In genomic region chr17:82433560-82434215, GRCh38 we compare ENCODE assay signal across 20 cellular contexts. TPM values are rescaled to one million over a fixed set of nuclear protein-coding genes. Genes with fewer than 3 reads are reported as not detected.
A peak's percentile ranks its signal among the peaks of the same experiment; 100 is the strongest.
DNase-seq lines count a peak whose midpoint lies in the region; ATAC-seq and TF ChIP-seq lines count a peak whose summit lies in the region.
"Had no signal": no experiment of that assay in that cellular context is flagged by ENCODE, and none has a peak within 500 bp of the region (broad histone marks: within the 10 kb centered on the region; RNA-seq: fewer than 3 reads in every experiment).

No MANE protein-coding gene starts in this region.

- 88 to 94% (median 89%) methylated on average over 25 to 32 of the region's 32 CpGs for WGBS in stomach, 5 donors
- whole genome bisulfite sequencing in body of pancreas, 2 donors = 86 to 90% methylated on average over 18 to 24 of the region's 32 CpGs

- H3K36me3 ChIP-seq in stomach (peaks cover 4 to 72% (median 52%) of the 10 kb centered on the region in 4 donors), body of pancreas (replicated peaks in 1 of 2; ENCODE audit: insufficient read depth in 1 of 2, low read depth in 2 of 2) (no peaks in the 10 kb centered on the region)
- H3K36me3 ChIP-seq: MG63 had no signal

- peak overlapping the region; percentile 41 for H3K27ac Mint-ChIP-seq in activated naive CD8-positive, alpha-beta T cell
- no peak overlapping the region for H3K27ac Mint-ChIP-seq in activated naive CD8-positive, alpha-beta T cell treated with anti-CD3 and anti-CD28 coated beads, Interleukin-2, amount 50 U/mL, for 24 hours
- peak overlapping the region; percentile 69 for H3K27ac Mint-ChIP-seq in dendritic cell treated with granulocyte-macrophage colony-stimulating factor and Interleukin-4, amounts not matched to agents 40 ng/mL and 50 ng/mL, for 4 days
- no peak overlapping the region for H3K27ac Mint-ChIP-seq in stimulated activated effector memory CD8-positive, alpha-beta T cell treated with anti-CD3 and anti-CD28 coated beads, Interleukin-12 subunit alpha, Interleukin-12 subunit beta, amount 100 ng/mL, for 72 hours

- intact Hi-C loops in dendritic cell treated with granulocyte-macrophage colony-stimulating factor and Interleukin-4, amounts not matched to agents 40 ng/mL and 50 ng/mL, for 4 days (cut with micrococcal nuclease) = no loop called here
- intact Hi-C loops in stomach (cut with DNase I; ENCODE audit: low total_unique reads) = no loop called here
- intact Hi-C loops in body of pancreas (cut with DNase I) = no loop called here

- H3K27ac ChIP-seq in stomach = no peak overlapping the region
- H3K27ac ChIP-seq in body of pancreas = no peak overlapping the region
- H3K27ac ChIP-seq: SK-N-MC had no signal

- no peak for ATAC-seq in activated naive CD8-positive, alpha-beta T cell treated with anti-CD3 and anti-CD28 coated beads, Interleukin-2, amount 50 U/mL, for 24 hours
- peak; percentile 42 for ATAC-seq in HG02943 (IDR thresholded peaks at IDR 0.05; ENCODE audit: low read depth, unreplicated experiment)
- no peak for ATAC-seq in stimulated activated effector memory CD8-positive, alpha-beta T cell treated with anti-CD3 and anti-CD28 coated beads, Interleukin-12 subunit alpha, Interleukin-12 subunit beta, amount 100 ng/mL, for 72 hours
- no peak for ATAC-seq in body of pancreas
- ATAC-seq: HCT116 had no signal

- H3K9me3 ChIP-seq in stomach (no peaks in the 10 kb centered on the region), body of pancreas (no peaks in the 10 kb centered on the region)
- H3K9me3 ChIP-seq: MG63, Peyer's patch had no signal

- no peak overlapping the region for H3K4me3 Mint-ChIP-seq in activated naive CD8-positive, alpha-beta T cell
- no peak overlapping the region for H3K4me3 Mint-ChIP-seq in activated naive CD8-positive, alpha-beta T cell treated with anti-CD3 and anti-CD28 coated beads, Interleukin-2, amount 50 U/mL, for 24 hours
- no peak overlapping the region for H3K4me3 Mint-ChIP-seq in dendritic cell treated with granulocyte-macrophage colony-stimulating factor and Interleukin-4, amounts not matched to agents 40 ng/mL and 50 ng/mL, for 4 days
- H3K4me3 Mint-ChIP-seq in stimulated activated effector memory CD8-positive, alpha-beta T cell treated with anti-CD3 and anti-CD28 coated beads, Interleukin-12 subunit alpha, Interleukin-12 subunit beta, amount 100 ng/mL, for 72 hours = peak overlapping the region; percentile 14

- H3K4me3 ChIP-seq in stomach = no peak overlapping the region
- H3K4me3 ChIP-seq in body of pancreas = no peak overlapping the region
- H3K4me3 ChIP-seq: MG63, Peyer's patch, SK-N-MC had no signal

- TF ChIP-seq POLR2A in stomach (IDR thresholded peaks at IDR 0.05) (no peak), body of pancreas (IDR thresholded peaks at IDR 0.05) (no peak)

- no peak for TF ChIP-seq CTCF in stomach (IDR thresholded peaks at IDR 0.05)
- TF ChIP-seq CTCF in body of pancreas (IDR thresholded peaks at IDR 0.05) = no peak

- H3K4me1 ChIP-seq in stomach (peaks cover 0 to 4% (median 0%) of the 10 kb centered on the region in 4 donors), body of pancreas (peaks cover 31% of the 10 kb centered on the region)

- no peaks in the 10 kb centered on the region for H3K27me3 Mint-ChIP-seq in activated naive CD8-positive, alpha-beta T cell
- H3K27me3 Mint-ChIP-seq in activated naive CD8-positive, alpha-beta T cell treated with anti-CD3 and anti-CD28 coated beads, Interleukin-2, amount 50 U/mL, for 24 hours = no peaks in the 10 kb centered on the region
- H3K27me3 Mint-ChIP-seq in dendritic cell treated with granulocyte-macrophage colony-stimulating factor and Interleukin-4, amounts not matched to agents 40 ng/mL and 50 ng/mL, for 4 days = no peaks in the 10 kb centered on the region
- H3K27me3 Mint-ChIP-seq: CD4-positive, CD25-positive, alpha-beta regulatory T cell had no signal

- TF ChIP-seq EP300 in stomach (IDR thresholded peaks at IDR 0.05) = no peak

- no peaks in the 10 kb centered on the region for H3K9me3 Mint-ChIP-seq in activated naive CD8-positive, alpha-beta T cell (ENCODE audit: low read depth)
- H3K9me3 Mint-ChIP-seq in activated naive CD8-positive, alpha-beta T cell treated with anti-CD3 and anti-CD28 coated beads, Interleukin-2, amount 50 U/mL, for 24 hours = no peaks in the 10 kb centered on the region
- H3K9me3 Mint-ChIP-seq in dendritic cell treated with granulocyte-macrophage colony-stimulating factor and Interleukin-4, amounts not matched to agents 40 ng/mL and 50 ng/mL, for 4 days = no peaks in the 10 kb centered on the region
- H3K9me3 Mint-ChIP-seq in stimulated activated effector memory CD8-positive, alpha-beta T cell treated with anti-CD3 and anti-CD28 coated beads, Interleukin-12 subunit alpha, Interleukin-12 subunit beta, amount 100 ng/mL, for 72 hours = no peaks in the 10 kb centered on the region
- H3K9me3 Mint-ChIP-seq: CD4-positive, CD25-positive, alpha-beta regulatory T cell had no signal

- no peaks in the 10 kb centered on the region for H3K27me3 ChIP-seq in stomach
- H3K27me3 ChIP-seq in body of pancreas = no peaks in the 10 kb centered on the region
- H3K27me3 ChIP-seq: MG63, Peyer's patch had no signal

- H3K4me1 Mint-ChIP-seq in activated naive CD8-positive, alpha-beta T cell (ENCODE audit: low read depth) = peaks cover 16% of the 10 kb centered on the region
- peaks cover 15% of the 10 kb centered on the region for H3K4me1 Mint-ChIP-seq in activated naive CD8-positive, alpha-beta T cell treated with anti-CD3 and anti-CD28 coated beads, Interleukin-2, amount 50 U/mL, for 24 hours
- H3K4me1 Mint-ChIP-seq in dendritic cell treated with granulocyte-macrophage colony-stimulating factor and Interleukin-4, amounts not matched to agents 40 ng/mL and 50 ng/mL, for 4 days (ENCODE audit: low read depth) = peaks cover 33% of the 10 kb centered on the region
- peaks cover 22% of the 10 kb centered on the region for H3K4me1 Mint-ChIP-seq in stimulated activated effector memory CD8-positive, alpha-beta T cell treated with anti-CD3 and anti-CD28 coated beads, Interleukin-12 subunit alpha, Interleukin-12 subunit beta, amount 100 ng/mL, for 72 hours

- peaks cover 7% of the 10 kb centered on the region for H3K36me3 Mint-ChIP-seq in activated naive CD8-positive, alpha-beta T cell
- no peaks in the 10 kb centered on the region for H3K36me3 Mint-ChIP-seq in activated naive CD8-positive, alpha-beta T cell treated with anti-CD3 and anti-CD28 coated beads, Interleukin-2, amount 50 U/mL, for 24 hours (ENCODE audit: low read depth)
- peaks cover 79% of the 10 kb centered on the region for H3K36me3 Mint-ChIP-seq in dendritic cell treated with granulocyte-macrophage colony-stimulating factor and Interleukin-4, amounts not matched to agents 40 ng/mL and 50 ng/mL, for 4 days (ENCODE audit: low read depth)
- H3K36me3 Mint-ChIP-seq in stimulated activated effector memory CD8-positive, alpha-beta T cell treated with anti-CD3 and anti-CD28 coated beads, Interleukin-12 subunit alpha, Interleukin-12 subunit beta, amount 100 ng/mL, for 72 hours = peaks cover 21% of the 10 kb centered on the region

- DNase-seq in activated naive CD8-positive, alpha-beta T cell treated with anti-CD3 and anti-CD28 coated beads, Interleukin-2, amount 50 U/mL, for 24 hours = no peak
- DNase-seq in stimulated activated effector memory CD8-positive, alpha-beta T cell treated with anti-CD3 and anti-CD28 coated beads, Interleukin-12 subunit alpha, Interleukin-12 subunit beta, amount 100 ng/mL, for 72 hours (ENCODE audit: low spot score in 2 of 2) = no peak
- no peak for DNase-seq in stomach
- DNase-seq in body of pancreas = no peak
- DNase-seq in NAMALWA (ENCODE audit: low spot score) = no peak
- DNase-seq: DMS53, KG1, MG63, NCI-H1105, NCI-H1694, NCI-H226, NCI-H524 treated with DMSO at 0.1 percent for 48 hours, Right ventricle myocardium superior had no signal

RNA-seq across cellular contexts. Expression of gene OGFOD3, which starts 15.3 kb away (rescaled TPM):
- total RNA-seq in stomach (10 to 100 TPM; 10.5 to 30.4 (median 23.2) TPM), body of pancreas (10 to 100 TPM; 16.8 to 40.0 TPM)
- polyA plus RNA-seq in stomach = 10 to 100 TPM; 13.9 to 17.3 (median 15.3) TPM

RNA-seq across cellular contexts. Expression of gene HEXD, which starts 15.5 kb away (rescaled TPM):
- 100 to 1,000 TPM in 4 of 5 donors, 10 to 100 TPM in 1; 13.8 to 212 (median 124) TPM for total RNA-seq in stomach
- polyA plus RNA-seq in stomach = 100 to 1,000 TPM in 1 of 3 donors, 10 to 100 TPM in 2; 51.9 to 103 (median 93.4) TPM
- total RNA-seq in body of pancreas = 100 to 1,000 TPM in 1 of 2 donors, 10 to 100 TPM in 1; 54.7 to 188 TPM

RNA-seq across cellular contexts. Expression of gene CYBC1, which starts 16.9 kb away (rescaled TPM):
- total RNA-seq in stomach = 100 to 1,000 TPM in 2 of 5 donors, 10 to 100 TPM in 3; 41.5 to 196 (median 53.0) TPM
- polyA plus RNA-seq in stomach = 10 to 100 TPM; 35.9 to 43.4 (median 40.3) TPM
- total RNA-seq in body of pancreas = 10 to 100 TPM; 53.1 to 68.2 TPM

RNA-seq across cellular contexts. Expression of gene NARF, which starts 24.9 kb away (rescaled TPM):
- total RNA-seq in stomach = 10 to 100 TPM; 29.4 to 83.9 (median 36.2) TPM
- 10 to 100 TPM; 71.9 to 78.2 (median 78.1) TPM for polyA plus RNA-seq in stomach
- 10 to 100 TPM; 14.5 to 85.4 TPM for total RNA-seq in body of pancreas

Comparison
In these comparisons a context has a peak if more than half of its experiments do, and no peak if none do; other contexts are left out.
1. H3K27ac Mint-ChIP-seq: peak in activated naive CD8-positive, alpha-beta T cell (single experiment) and dendritic cell treated with granulocyte-macrophage colony-stimulating factor and Interleukin-4, amounts not matched to agents 40 ng/mL and 50 ng/mL, for 4 days (single experiment); none in activated naive CD8-positive, alpha-beta T cell treated with anti-CD3 and anti-CD28 coated beads, Interleukin-2, amount 50 U/mL, for 24 hours (single experiment) and stimulated activated effector memory CD8-positive, alpha-beta T cell treated with anti-CD3 and anti-CD28 coated beads, Interleukin-12 subunit alpha, Interleukin-12 subunit beta, amount 100 ng/mL, for 72 hours (single experiment).